ENCODE assay signal across 23 cellular contexts in genomic region chr14:104789752-104790743, GRCh38.
"Had no signal": no experiment of that assay in that cellular context is flagged by ENCODE, and none has a peak within 500 bp of the region (broad histone marks: within the 10 kb centered on the region; RNA-seq: fewer than 3 reads in every experiment).

No MANE protein-coding gene starts in this region.

- H3K9me3 Mint-ChIP-seq: activated CD4-positive, alpha-beta memory T cell treated with anti-CD3 and anti-CD28 coated beads, Interleukin-2, amount 10 ng/mL, durations not matched to agents 7 days and 5 days; activated CD4-positive, alpha-beta T cell treated with anti-CD3 and anti-CD28 coated beads, Interleukin-2, amount 10 ng/mL, durations not matched to agents 24 days and 14 days; activated naive CD4-positive, alpha-beta T cell treated with anti-CD3 and anti-CD28 coated beads, Interleukin-2, amount 50 U/mL, for 24 hours; activated T-helper 1 cell treated with anti-CD3 and anti-CD28 coated beads, Interleukin-12 subunit alpha, Interleukin-12 subunit beta, Interleukin-2, Interleukin-4 antibody, amounts not matched to agents 30 ng/mL and 10 ng/mL and 1 ng/mL, durations not matched to agents 14 hours and 24 hours and 36 hours; central memory CD8-positive, alpha-beta T cell; endodermal cell; memory B cell; nephron progenitor cell; stimulated activated naive CD8-positive, alpha-beta T cell treated with anti-CD3 and anti-CD28 coated beads, Interleukin-15, amount 100 ng/mL, for 72 hours had no signal

- H3K27ac Mint-ChIP-seq: activated CD4-positive, alpha-beta memory T cell treated with anti-CD3 and anti-CD28 coated beads, Interleukin-2, amount 10 ng/mL, durations not matched to agents 7 days and 5 days; activated CD4-positive, alpha-beta T cell treated with anti-CD3 and anti-CD28 coated beads, Interleukin-2, amount 10 ng/mL, durations not matched to agents 24 days and 14 days; activated naive CD4-positive, alpha-beta T cell treated with anti-CD3 and anti-CD28 coated beads, Interleukin-2, amount 50 U/mL, for 24 hours; activated T-helper 1 cell treated with anti-CD3 and anti-CD28 coated beads, Interleukin-12 subunit alpha, Interleukin-12 subunit beta, Interleukin-2, Interleukin-4 antibody, amounts not matched to agents 30 ng/mL and 10 ng/mL and 1 ng/mL, durations not matched to agents 14 hours and 24 hours and 36 hours; endodermal cell; memory B cell; nephron progenitor cell had no signal

- H3K36me3 ChIP-seq: breast epithelium had no signal

- H3K9me3 ChIP-seq: breast epithelium, esophagus squamous epithelium, gastrocnemius medialis, psoas muscle, right atrium auricular region, tibial artery had no signal

- DNase-seq: activated CD4-positive, alpha-beta memory T cell treated with anti-CD3 and anti-CD28 coated beads, Interleukin-2, amount 10 ng/mL, durations not matched to agents 7 days and 5 days; activated CD4-positive, alpha-beta T cell treated with anti-CD3 and anti-CD28 coated beads, Interleukin-2, amount 10 ng/mL, durations not matched to agents 24 days and 14 days; activated gamma-delta T cell; endodermal cell; esophagus squamous epithelium; gastrocnemius medialis; head of caudate nucleus; hypothalamus; left ventricle myocardium superior; nephron progenitor cell; psoas muscle; stimulated activated CD4-positive, alpha-beta T cell treated with anti-CD3 and anti-CD28 coated beads, Interleukin-4, amount 100 ng/mL, for 4 hours; stimulated activated naive CD8-positive, alpha-beta T cell treated with anti-CD3 and anti-CD28 coated beads, Interleukin-15, amount 100 ng/mL, for 72 hours; tibial artery had no signal

- H3K27me3 ChIP-seq: breast epithelium, esophagus squamous epithelium, gastrocnemius medialis, right atrium auricular region, tibial artery had no signal

- ATAC-seq: activated CD4-positive, CD25-positive, alpha-beta regulatory T cell treated with anti-CD3 and anti-CD28 coated beads, Interleukin-2, amount 50 U/mL, for 24 hours; gastrocnemius medialis; left ventricle myocardium superior; psoas muscle; stimulated activated naive CD8-positive, alpha-beta T cell treated with anti-CD3 and anti-CD28 coated beads, Interleukin-15, amount 100 ng/mL, for 72 hours had no signal

- H3K4me3 ChIP-seq: coronary artery, esophagus squamous epithelium, gastrocnemius medialis, psoas muscle, right atrium auricular region, tibial artery had no signal

- H3K27me3 Mint-ChIP-seq: activated CD4-positive, alpha-beta memory T cell treated with anti-CD3 and anti-CD28 coated beads, Interleukin-2, amount 10 ng/mL, durations not matched to agents 7 days and 5 days; activated CD4-positive, alpha-beta T cell treated with anti-CD3 and anti-CD28 coated beads, Interleukin-2, amount 10 ng/mL, durations not matched to agents 24 days and 14 days; activated naive CD4-positive, alpha-beta T cell treated with anti-CD3 and anti-CD28 coated beads, Interleukin-2, amount 50 U/mL, for 24 hours; central memory CD8-positive, alpha-beta T cell; memory B cell; stimulated activated naive CD8-positive, alpha-beta T cell treated with anti-CD3 and anti-CD28 coated beads, Interleukin-15, amount 100 ng/mL, for 72 hours had no signal

- H3K4me3 Mint-ChIP-seq: activated CD4-positive, alpha-beta memory T cell treated with anti-CD3 and anti-CD28 coated beads, Interleukin-2, amount 10 ng/mL, durations not matched to agents 7 days and 5 days; activated naive CD4-positive, alpha-beta T cell treated with anti-CD3 and anti-CD28 coated beads, Interleukin-2, amount 50 U/mL, for 24 hours; activated T-helper 1 cell treated with anti-CD3 and anti-CD28 coated beads, Interleukin-12 subunit alpha, Interleukin-12 subunit beta, Interleukin-2, Interleukin-4 antibody, amounts not matched to agents 30 ng/mL and 10 ng/mL and 1 ng/mL, durations not matched to agents 14 hours and 24 hours and 36 hours; central memory CD8-positive, alpha-beta T cell; endodermal cell; memory B cell; nephron progenitor cell; stimulated activated naive CD8-positive, alpha-beta T cell treated with anti-CD3 and anti-CD28 coated beads, Interleukin-15, amount 100 ng/mL, for 72 hours had no signal

- H3K36me3 Mint-ChIP-seq: activated naive CD4-positive, alpha-beta T cell treated with anti-CD3 and anti-CD28 coated beads, Interleukin-2, amount 50 U/mL, for 24 hours had no signal

- H3K27ac ChIP-seq: coronary artery, esophagus squamous epithelium, gastrocnemius medialis, psoas muscle, right atrium auricular region, tibial artery, VCaP had no signal
